In the genomic region with DNA sequence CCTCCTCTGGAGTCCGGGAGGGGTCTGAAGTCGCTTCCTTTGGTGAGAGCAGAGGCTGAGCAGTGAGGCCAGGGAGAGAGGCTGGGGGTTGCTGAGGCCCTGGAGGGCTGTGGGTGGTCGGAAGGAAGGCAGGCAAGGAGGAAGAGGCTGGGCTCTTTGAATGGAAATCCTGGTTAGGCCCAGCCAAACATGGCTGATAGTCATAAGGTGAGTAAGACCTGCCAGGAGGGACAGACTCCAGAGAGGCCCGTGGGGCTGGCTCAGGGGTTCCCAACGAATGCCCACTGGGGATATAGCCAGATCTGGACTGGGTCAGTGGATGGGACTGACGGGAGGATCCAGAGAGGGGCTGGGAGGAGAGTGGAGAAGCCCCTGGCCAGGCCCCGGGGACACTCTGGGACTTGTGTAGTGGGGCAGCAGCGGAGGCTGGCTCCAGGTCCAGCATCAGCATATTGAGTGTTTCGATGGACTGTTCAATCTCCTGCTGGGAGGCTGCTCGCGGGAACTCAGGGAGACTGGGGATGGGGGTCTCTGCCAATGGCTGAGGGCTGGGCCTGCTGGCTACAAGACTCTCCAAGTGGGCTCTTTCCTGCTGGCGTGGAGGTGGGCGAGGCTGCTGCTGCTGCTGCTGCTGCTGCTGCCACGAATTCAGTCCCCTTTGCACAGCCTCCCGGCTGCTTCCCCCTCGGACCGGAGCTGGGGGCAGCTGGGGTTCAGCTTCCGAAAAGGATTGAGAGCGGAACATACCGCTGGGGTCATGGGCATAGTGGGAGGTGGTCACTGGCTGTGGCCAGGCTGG, we compare ENCODE assay signal across 27 cellular contexts.
DNase-seq lines count a peak whose midpoint lies in the region; ATAC-seq and TF ChIP-seq lines count a peak whose summit lies in the region.
"Had no signal": no experiment of that assay in that cellular context is flagged by ENCODE, and none has a peak within 500 bp of the region (broad histone marks: within the 10 kb centered on the region; RNA-seq: fewer than 3 reads in every experiment).

No MANE protein-coding gene starts in this region.

- ATAC-seq in Right ventricle myocardium inferior (no peak), left ventricle myocardium superior (no peak), left lung (no peak), upper lobe of right lung (no peak)
- ATAC-seq: activated CD8-positive, alpha-beta memory T cell treated with anti-CD3 and anti-CD28 coated beads, Interleukin-2, amount 10 ng/mL, durations not matched to agents 7 days and 5 days; activated T-cell treated with anti-CD3 and anti-CD28 coated beads, Interleukin-2, amount 50 U/mL, for 72 hours; HCT116 had no signal

- intact Hi-C loops in Right ventricle myocardium inferior (cut with DNase I) (no loop called here), left ventricle myocardium superior (cut with micrococcal nuclease) (no loop called here), left lung (cut with DNase I) (no loop called here), sigmoid colon (cut with DNase I) (no loop called here), upper lobe of right lung (cut with DNase I) (no loop called here)

- peaks cover 0 to 6% of the 10 kb centered on the region in 2 donors for H3K9me3 ChIP-seq in left lung
- peaks cover 0 to 2% (median 0%) of the 10 kb centered on the region in 4 donors for H3K9me3 ChIP-seq in sigmoid colon
- no peaks in the 10 kb centered on the region for H3K9me3 ChIP-seq in upper lobe of right lung

- H3K4me1 ChIP-seq in left lung (peaks cover 38 to 85% of the 10 kb centered on the region in 2 donors), sigmoid colon (peaks cover 0 to 100% (median 99%) of the 10 kb centered on the region in 4 donors), upper lobe of right lung (peaks cover 78% of the 10 kb centered on the region)

- DNase-seq in Right ventricle myocardium inferior (ENCODE audit: missing footprints): peak; percentile 51
- no peak for DNase-seq in left ventricle myocardium superior
- DNase-seq in left lung: no peak
- no peak for DNase-seq in sigmoid colon
- no peak for DNase-seq in upper lobe of right lung
- DNase-seq in DMS79 treated with DMSO at 0.1 percent for 48 hours (lab: John Stamatoyannopoulos, UW): no peak
- no peak for DNase-seq in D341Med (ENCODE audit: low spot score)
- DNase-seq in HuH-7.5 (ENCODE audit: low spot score): no peak
- DNase-seq: 8988T; activated CD4-positive, alpha-beta T cell treated with anti-CD3 and anti-CD28 coated beads, Interleukin-2, amount 10 ng/mL, durations not matched to agents 7 days and 5 days; activated CD8-positive, alpha-beta memory T cell treated with anti-CD3 and anti-CD28 coated beads, Interleukin-2, amount 10 ng/mL, durations not matched to agents 7 days and 5 days; activated naive CD4-positive, alpha-beta T cell treated with anti-CD3 and anti-CD28 coated beads for 36 hours; activated T-cell treated with anti-CD3 and anti-CD28 coated beads, Interleukin-2, amount 50 U/mL, for 72 hours; AML-193; amniotic stem cell; CD4-positive, alpha-beta memory T cell; DMS 273 treated with DMSO at 0.1 percent for 48 hours; immature natural killer cell; NCI-H1105; NCI-H2029 treated with DMSO at 0.1 percent for 48 hours; NCI-H774; T1000; trophoblast cell had no signal

- TF ChIP-seq EP300 in sigmoid colon (IDR thresholded peaks at IDR 0.05): no peak

- H3K36me3 ChIP-seq in left lung (peaks cover 7 to 52% of the 10 kb centered on the region in 2 donors), sigmoid colon (peaks cover 30 to 69% (median 59%) of the 10 kb centered on the region in 4 donors), upper lobe of right lung (peaks cover 67% of the 10 kb centered on the region)

- H3K4me3 ChIP-seq in left lung (no peak overlapping the region), sigmoid colon (no peak overlapping the region), upper lobe of right lung (no peak overlapping the region)
- H3K4me3 ChIP-seq: cardiac muscle cell, hepatocyte, smooth muscle cell had no signal

- H3K27me3 ChIP-seq in left lung (no peaks in the 10 kb centered on the region), sigmoid colon (no peaks in the 10 kb centered on the region), upper lobe of right lung (no peaks in the 10 kb centered on the region)
- H3K27me3 ChIP-seq: cardiac muscle cell, hepatocyte had no signal

- no peak for TF ChIP-seq CTCF in left lung (IDR thresholded peaks at IDR 0.05)
- no peak for TF ChIP-seq CTCF in sigmoid colon (IDR thresholded peaks at IDR 0.05)
- no peak for TF ChIP-seq CTCF in upper lobe of right lung (IDR thresholded peaks at IDR 0.05)

- WGBS in sigmoid colon, 2 donors: 89 to 90% methylated on average over 20 of the region's 20 CpGs

- H3K27ac ChIP-seq in left lung (peak overlapping the region; percentile 29 to 70), sigmoid colon (peak overlapping the region; percentile 83 to 98 (median 92)), upper lobe of right lung (peak overlapping the region; percentile 55)
- H3K27ac ChIP-seq: cardiac muscle cell, hepatocyte had no signal

- TF ChIP-seq POLR2A in sigmoid colon (IDR thresholded peaks at IDR 0.05): no peak
